Comparison of ENCODE assay signal across 16 cellular contexts in the genomic region with DNA sequence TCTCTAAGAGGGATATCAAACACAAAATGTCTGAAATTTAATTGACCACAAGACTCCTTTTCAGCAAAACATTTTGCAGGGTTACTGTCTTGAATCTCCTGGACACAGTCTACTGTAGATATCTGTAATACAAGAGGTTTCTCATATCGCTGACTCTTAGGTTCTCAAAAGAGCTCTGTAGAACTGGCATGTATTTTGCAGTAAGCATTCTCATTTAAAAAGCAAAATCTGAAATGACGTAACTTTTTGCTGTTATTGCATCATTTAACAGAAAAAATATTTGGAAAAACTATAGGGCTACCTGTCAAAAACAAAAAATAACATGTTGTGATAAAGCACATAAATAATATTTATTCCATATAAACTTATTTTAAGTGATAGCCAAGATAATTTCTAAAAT.
"Had no signal": no experiment of that assay in that cellular context is flagged by ENCODE, and none has a peak within 500 bp of the region (broad histone marks: within the 10 kb centered on the region; RNA-seq: fewer than 3 reads in every experiment).

No MANE protein-coding gene starts in this region.

- DNase-seq: activated CD4-positive, alpha-beta T cell treated with anti-CD3 and anti-CD28 coated beads, Interleukin-2, amount 50 U/mL, for 4 hours; activated effector memory CD4-positive, alpha-beta T cell treated with anti-CD3 and anti-CD28 coated beads, Interleukin-2, amount 50 U/mL, for 16 hours; activated T-cell treated with anti-CD3 and anti-CD28 coated beads, Interleukin-2, amount 50 U/mL, for 72 hours; adrenal gland; dermis blood vessel endothelial cell; effector memory CD4-positive, alpha-beta T cell; esophagus squamous epithelium; mesendoderm; natural killer cell; pancreas; right lobe of liver; stimulated activated CD4-positive, alpha-beta T cell treated with anti-CD3 and anti-CD28 coated beads, Interleukin-4, amount 100 ng/mL, for 4 hours; upper lobe of right lung; WERI-Rb-1 had no signal

- ATAC-seq: activated T-cell treated with anti-CD3 and anti-CD28 coated beads, Interleukin-2, amount 50 U/mL, for 72 hours; natural killer cell; pancreas; stimulated activated memory B cell treated with anti-CD40 and anti-IgM and Interleukin-4, amounts not matched to agents 10 μg/mL and 1 μg/mL and 100 μg/mL, for 72 hours; upper lobe of right lung had no signal

- H3K27ac ChIP-seq: adrenal gland, esophagus squamous epithelium, pancreas, right lobe of liver, upper lobe of right lung, WERI-Rb-1 had no signal

- H3K27me3 ChIP-seq: adrenal gland, esophagus squamous epithelium, pancreas, right lobe of liver, upper lobe of right lung had no signal

- H3K4me3 ChIP-seq: adrenal gland, esophagus squamous epithelium, pancreas, right lobe of liver, upper lobe of right lung had no signal

- FAIRE-seq: bronchial epithelial cell had no signal

- H3K4me1 ChIP-seq: adrenal gland, upper lobe of right lung had no signal

- H3K9me3 ChIP-seq: adrenal gland, esophagus squamous epithelium, pancreas, right lobe of liver, upper lobe of right lung had no signal
